In genomic region chr17:32558997-32559650, GRCh38 we compare ENCODE assay signal across 8 cellular contexts.
DNase-seq lines count a peak whose midpoint lies in the region; ATAC-seq and TF ChIP-seq lines count a peak whose summit lies in the region.

No MANE protein-coding gene starts in this region.

- intact Hi-C loops in mammary epithelial cell (cut with micrococcal nuclease), result no loop called here
- intact Hi-C loops in MCF 10A (cut with micrococcal nuclease), result no loop called here
- intact Hi-C loops in left cardiac atrium (cut with DNase I), result no loop called here

- peaks cover 1% of the 10 kb centered on the region for H3K36me3 Mint-ChIP-seq in MCF 10A (ENCODE audit: insufficient read depth, unreplicated experiment)
- H3K36me3 Mint-ChIP-seq in stimulated activated naive B cell treated with anti-CD40 and anti-IgM and Interleukin-4, amounts not matched to agents 10 μg/mL and 1 μg/mL and 100 μg/mL, for 72 hours, result no peaks in the 10 kb centered on the region

- no peaks in the 10 kb centered on the region for H3K27me3 ChIP-seq in mammary epithelial cell (ENCODE audit: insufficient read depth, low read length)
- no peaks in the 10 kb centered on the region for H3K27me3 ChIP-seq in OCI-LY1 (ENCODE audit: insufficient read depth, low read length)

- WGBS in mammary epithelial cell (ENCODE audit: low coverage, missing lambda C conversion rate), result 74% methylated on average over 4 of the region's 4 CpGs

- H3K36me3 ChIP-seq in mammary epithelial cell (ENCODE audit: insufficient read depth, low read length) (no peaks in the 10 kb centered on the region), OCI-LY1 (ENCODE audit: insufficient read depth, low read length) (no peaks in the 10 kb centered on the region)

- H3K4me3 Mint-ChIP-seq in MCF 10A (ENCODE audit: unreplicated experiment), result no peak overlapping the region
- no peak overlapping the region for H3K4me3 Mint-ChIP-seq in stimulated activated naive B cell treated with anti-CD40 and anti-IgM and Interleukin-4, amounts not matched to agents 10 μg/mL and 1 μg/mL and 100 μg/mL, for 72 hours

- H3K9ac ChIP-seq in mammary epithelial cell (ENCODE audit: insufficient read depth, low read length) (no peak overlapping the region), OCI-LY1 (ENCODE audit: low read length) (no peak overlapping the region)

- no peaks in the 10 kb centered on the region for H3F3A ChIP-seq in OCI-LY1 (ENCODE audit: insufficient read depth, low read length)

- H3K79me2 ChIP-seq in mammary epithelial cell (ENCODE audit: insufficient read depth, low read length), result no peaks in the 10 kb centered on the region
- H3K79me2 ChIP-seq in OCI-LY1 (ENCODE audit: insufficient read depth, low read length), result no peaks in the 10 kb centered on the region

- no peaks in the 10 kb centered on the region for H3K9me2 ChIP-seq in OCI-LY1 (ENCODE audit: low read depth, low read length)

- no TSS peak for BruUV-seq in mammary epithelial cell (replicated peaks; lab: Mats Ljungman, UMichigan)
- no TSS peak for BruUV-seq in MCF 10A (replicated peaks; lab: Mats Ljungman, UMichigan)

- ATAC-seq in HG02938 (IDR thresholded peaks at IDR 0.05; ENCODE audit: unreplicated experiment) (peak; percentile 82), left cardiac atrium (no peak)
- peak; percentile 63 to 69 for ATAC-seq in stimulated activated naive B cell treated with anti-CD40 and anti-IgM and Interleukin-4, amounts not matched to agents 10 μg/mL and 1 μg/mL and 100 μg/mL, for 72 hours (replicated peaks)

- CTCF ChIA-PET in mammary epithelial cell (lab: Charles Lee; ENCODE audit: low non-redundant PET), result no interaction called here
- CTCF ChIA-PET in MCF 10A (lab: Yijun Ruan, JAX), result interaction anchor here (0.6 kb wide), 2 partner anchors 115 to 1215 kb away, joined by 3 read pairs; partner anchors contain the start of gene PSMD11

- H3K9me3 ChIP-seq in mammary epithelial cell (replicated peaks; ENCODE audit: insufficient read depth, low read length) (no peaks in the 10 kb centered on the region), OCI-LY1 (ENCODE audit: low read length) (no peaks in the 10 kb centered on the region)

- H3K9me3 Mint-ChIP-seq in MCF 10A (ENCODE audit: unreplicated experiment), result no peaks in the 10 kb centered on the region
- H3K9me3 Mint-ChIP-seq in stimulated activated naive B cell treated with anti-CD40 and anti-IgM and Interleukin-4, amounts not matched to agents 10 μg/mL and 1 μg/mL and 100 μg/mL, for 72 hours, result peaks cover 0 to 6% of the 10 kb centered on the region in 2 donors

- H3K4me3 ChIP-seq in mammary epithelial cell (replicated peaks in 1 of 3; ENCODE audit: insufficient read depth in 1 of 3, low read depth in 2 of 3, low read length in 3 of 3) (no peak overlapping the region), OCI-LY1 (ENCODE audit: low read depth, low read length, poor library complexity, severe bottlenecking) (no peak overlapping the region)

- H3K4me2 ChIP-seq in mammary epithelial cell (ENCODE audit: insufficient read depth, low read depth, low read length) (peak overlapping the region; percentile 16), OCI-LY1 (ENCODE audit: low read length) (peak overlapping the region; percentile 5; the same call in 1 of the 2 replicates)

- H3K27ac ChIP-seq in mammary epithelial cell (ENCODE audit: insufficient read depth, low read depth, low read length) (peak overlapping the region; percentile 29), OCI-LY1 (ENCODE audit: low read depth, low read length, poor library complexity, severe bottlenecking) (peak overlapping the region; percentile 53)

- no peaks in the 10 kb centered on the region for H3K27me3 Mint-ChIP-seq in MCF 10A (ENCODE audit: insufficient read depth, unreplicated experiment)
- H3K27me3 Mint-ChIP-seq in stimulated activated naive B cell treated with anti-CD40 and anti-IgM and Interleukin-4, amounts not matched to agents 10 μg/mL and 1 μg/mL and 100 μg/mL, for 72 hours, result no peaks in the 10 kb centered on the region

- H3K27ac Mint-ChIP-seq in MCF 10A (ENCODE audit: low read depth, unreplicated experiment), result no peak overlapping the region
- H3K27ac Mint-ChIP-seq in stimulated activated naive B cell treated with anti-CD40 and anti-IgM and Interleukin-4, amounts not matched to agents 10 μg/mL and 1 μg/mL and 100 μg/mL, for 72 hours, result no peak overlapping the region

- dilution Hi-C loops in mammary epithelial cell (cut with HindIII; ENCODE audit: low sequenced_read_pairs), result no loop called here

- H3K4me1 Mint-ChIP-seq in MCF 10A (ENCODE audit: insufficient read depth, unreplicated experiment), result peaks cover under 1% of the 10 kb centered on the region
- peaks cover 17 to 28% of the 10 kb centered on the region in 2 donors for H3K4me1 Mint-ChIP-seq in stimulated activated naive B cell treated with anti-CD40 and anti-IgM and Interleukin-4, amounts not matched to agents 10 μg/mL and 1 μg/mL and 100 μg/mL, for 72 hours

- peak overlapping the region; percentile 67 for H2AFZ ChIP-seq in mammary epithelial cell (ENCODE audit: low read depth, low read length)
- no peak overlapping the region for H2AFZ ChIP-seq in OCI-LY1 (ENCODE audit: low read length)

- DNase-seq in mammary epithelial cell (peak; percentile 15), MCF 10A (ENCODE audit: unreplicated experiment) (no peak), 8988T (no peak), NCI-H345 (lab: John Stamatoyannopoulos, UW) (no peak), left cardiac atrium (no peak)
- DNase-seq in stimulated activated naive B cell treated with anti-CD40 and anti-IgM and Interleukin-4, amounts not matched to agents 10 μg/mL and 1 μg/mL and 100 μg/mL, for 72 hours, result no peak

- peaks cover 15% of the 10 kb centered on the region for H3K4me1 ChIP-seq in mammary epithelial cell (ENCODE audit: insufficient read depth, low read length)
- peaks cover 20% of the 10 kb centered on the region for H3K4me1 ChIP-seq in OCI-LY1 (ENCODE audit: insufficient read depth, low read length, severe bottlenecking)

- POLR2A ChIA-PET in MCF 10A (lab: Yijun Ruan, JAX), result interaction anchor here (0.6 to 1.2 kb wide), 4 partner anchors 9 to 72 kb away, joined by 3 to 6 read pairs (median 4); partner anchors contain the start of gene CDK5R1

- H4K20me1 ChIP-seq in mammary epithelial cell (ENCODE audit: insufficient read depth, low read length) (no peaks in the 10 kb centered on the region), OCI-LY1 (ENCODE audit: insufficient read depth, low read length) (no peaks in the 10 kb centered on the region)

- in situ Hi-C loops in mammary epithelial cell (cut with MboI; ENCODE audit: low sequenced_read_pairs in 2 of 2), result no loop called here

- no peak for TF ChIP-seq CTCF in mammary epithelial cell (conservative IDR thresholded peaks at IDR 0.05 in 1 of 2, IDR thresholded peaks at IDR 0.05 in 1 of 2; ENCODE audit: extremely low read depth in 1 of 2, insufficient read depth in 1 of 2, low read depth in 1 of 2, low read length in 2 of 2)
- no peak for TF ChIP-seq CTCF in MCF 10A (IDR thresholded peaks at IDR 0.05; ENCODE audit: unreplicated experiment)
- TF ChIP-seq CTCF in OCI-LY1 (IDR thresholded peaks at IDR 0.05; ENCODE audit: low read length), result no peak

Comparison
In these comparisons a context has a peak if more than half of its experiments do, and no peak if none do; other contexts are left out.
1. ATAC-seq: peak in HG02938 (single experiment) and stimulated activated naive B cell treated with anti-CD40 and anti-IgM and Interleukin-4, amounts not matched to agents 10 μg/mL and 1 μg/mL and 100 μg/mL, for 72 hours (2 of 2); none in left cardiac atrium (0 of 2).